8 cellular contexts compared by ENCODE assay signal in the genomic region with DNA sequence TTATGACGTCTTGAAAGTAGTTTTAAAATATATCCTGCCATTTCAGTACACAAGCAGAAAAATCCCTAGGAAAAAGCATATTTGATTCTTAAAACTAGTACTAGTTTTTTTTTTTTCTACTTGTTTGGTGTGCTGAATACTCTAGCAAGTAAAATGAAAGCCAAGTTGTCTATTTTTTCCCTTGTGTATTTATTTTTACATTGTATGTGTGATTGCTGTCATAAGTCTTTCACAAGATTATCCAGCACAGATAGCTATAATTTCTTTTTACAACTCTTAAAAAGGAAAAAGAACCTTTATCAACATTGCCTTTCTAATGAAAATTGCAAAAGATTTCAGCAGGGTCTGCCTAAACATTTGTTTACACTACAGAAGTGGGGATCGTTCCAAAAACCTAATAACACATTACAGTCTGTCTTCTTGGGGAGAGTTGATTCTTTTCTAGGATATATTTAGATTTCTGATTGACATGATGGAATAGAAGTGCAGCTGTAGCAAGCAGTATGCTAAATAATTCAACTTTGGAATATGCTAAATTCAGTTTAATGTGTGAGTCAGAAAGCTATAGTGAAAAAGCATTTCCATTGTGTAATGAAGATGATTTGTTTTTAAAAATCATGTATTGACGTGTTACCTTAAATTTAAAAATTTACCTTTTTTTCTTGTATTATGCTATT. TPM values are rescaled to one million over a fixed set of nuclear protein-coding genes. Genes with fewer than 3 reads are reported as not detected.
DNase-seq lines count a peak whose midpoint lies in the region; ATAC-seq and TF ChIP-seq lines count a peak whose summit lies in the region.
"Had no signal": no experiment of that assay in that cellular context is flagged by ENCODE, and none has a peak within 500 bp of the region (broad histone marks: within the 10 kb centered on the region; RNA-seq: fewer than 3 reads in every experiment).

No MANE protein-coding gene starts in this region.

- H3K36me3 ChIP-seq in HEK293 (ENCODE audit: control insufficient read depth in 2 of 2, insufficient read depth in 1 of 2, low read length in 2 of 2) (peaks cover 0 to 4% of the 10 kb centered on the region in 2 experiments; a peak in 1 of 3 replicates), skeletal muscle tissue (ENCODE audit: control insufficient read depth in 3 of 3, insufficient read depth in 3 of 3, low read length in 3 of 3) (no peaks in the 10 kb centered on the region)

- CTCF ChIA-PET in HEK293 (lab: Yijun Ruan, JAX) (interaction anchor here (0.6 to 1.1 kb wide), 2 partner anchors 24 to 184 kb away, joined by 3 read pairs; no protein-coding TSS in a partner anchor), T-cell (lab: Charles Lee) (interaction anchor here in 1 of 2 donors (1.1 kb wide), 1 partner anchor 19 kb away, joined by 4 read pairs; no protein-coding TSS in a partner anchor)

- peaks cover 4% of the 10 kb centered on the region; the same call in 1 of the 2 replicates for H3K4me1 ChIP-seq in HEK293 (ENCODE audit: control insufficient read depth, insufficient read depth, low read length)
- peaks cover 6 to 20% (median 12%) of the 10 kb centered on the region in 3 donors for H3K4me1 ChIP-seq in skeletal muscle tissue (ENCODE audit: control insufficient read depth in 3 of 3, insufficient read depth in 3 of 3, low read length in 3 of 3)

- H3K27ac ChIP-seq in HEK293 (ENCODE audit: extremely low read depth, low read depth, low read length) (peak overlapping the region; percentile 17; the same call in 1 of the 2 replicates), skeletal muscle tissue (ENCODE audit: low read depth, low read length) (peak overlapping the region; percentile 92)

- DNase-seq in T-cell (no peak), fibroblast of villous mesenchyme (ENCODE audit: low read depth) (no peak), kidney glomerular epithelial cell (lab: John Stamatoyannopoulos, UW) (no peak)
- DNase-seq in NK-92 treated with Interleukin-12 subunit alpha and Interleukin-12 subunit beta, amount 100 ng/mL, for 24 hours (lab: John Stamatoyannopoulos, UW): no peak
- DNase-seq: activated CD4-positive, alpha-beta T cell treated with anti-CD3 and anti-CD28 coated beads for 4 hours had no signal

- H3K9me3 Mint-ChIP-seq in T-cell: no peaks in the 10 kb centered on the region

- ATAC-seq in T-cell (replicated peaks in 1 of 4): no peak
- ATAC-seq in HG03097 (IDR thresholded peaks at IDR 0.05; ENCODE audit: low FRiP score, unreplicated experiment): no peak

- peak overlapping the region in 1 of 2 donors; percentile 34 for H3K27ac Mint-ChIP-seq in T-cell

- H3K4me3 ChIP-seq in HEK293 (ENCODE audit: low read depth, low read length): peak overlapping the region; percentile 99
- H3K4me3 ChIP-seq in fibroblast of villous mesenchyme (ENCODE audit: low read depth, low read length): peak overlapping the region; percentile 75
- peak overlapping the region; percentile 91 to 94 (median 93) for H3K4me3 ChIP-seq in skeletal muscle tissue (ENCODE audit: low read length in 3 of 3)

- H3K9ac ChIP-seq in skeletal muscle tissue (ENCODE audit: low read depth in 1 of 3, low read length in 3 of 3): peak overlapping the region; percentile 84 to 92 (median 90)

- peaks cover 13% of the 10 kb centered on the region for H3K36me3 Mint-ChIP-seq in T-cell

- peaks cover 50 to 58% (median 56%) of the 10 kb centered on the region in 3 donors for H3K4me1 Mint-ChIP-seq in T-cell

- H3K9me3 ChIP-seq in HEK293 (ENCODE audit: control insufficient read depth, insufficient read depth, low read depth, low read length) (no peaks in the 10 kb centered on the region), skeletal muscle tissue (ENCODE audit: control insufficient read depth in 3 of 3, low read length in 3 of 3) (no peaks in the 10 kb centered on the region)

- H3K27me3 Mint-ChIP-seq in T-cell: no peaks in the 10 kb centered on the region

- H3K4me3 Mint-ChIP-seq in T-cell: peak overlapping the region; percentile 94 to 98 (median 97)

- POLR2A ChIA-PET in HEK293 (lab: Yijun Ruan, JAX): interaction anchor here (1.2 kb wide), 1 partner anchor 100 kb away, joined by 3 read pairs; no protein-coding TSS in a partner anchor
- POLR2A ChIA-PET in T-cell (lab: Charles Lee): interaction anchor here in 1 of 2 donors (0.6 kb wide), 1 partner anchor 14 kb away, joined by 8 read pairs; no protein-coding TSS in a partner anchor

- TF ChIP-seq CTCF in HEK293 (tag by site-specific recombination; IDR thresholded peaks at IDR 0.05) (no peak), fibroblast of villous mesenchyme (IDR thresholded peaks at IDR 0.05; ENCODE audit: insufficient read depth, low read depth, low read length) (no peak)

- no peaks in the 10 kb centered on the region for H3K27me3 ChIP-seq in skeletal muscle tissue (ENCODE audit: control insufficient read depth in 3 of 3, insufficient read depth in 3 of 3, low read length in 3 of 3)

TF ChIP-seq in HEK293, 187 proteins besides CTCF, POLR2A, EP300 and RAD21:
- TF ChIP-seq, protein P1, sequence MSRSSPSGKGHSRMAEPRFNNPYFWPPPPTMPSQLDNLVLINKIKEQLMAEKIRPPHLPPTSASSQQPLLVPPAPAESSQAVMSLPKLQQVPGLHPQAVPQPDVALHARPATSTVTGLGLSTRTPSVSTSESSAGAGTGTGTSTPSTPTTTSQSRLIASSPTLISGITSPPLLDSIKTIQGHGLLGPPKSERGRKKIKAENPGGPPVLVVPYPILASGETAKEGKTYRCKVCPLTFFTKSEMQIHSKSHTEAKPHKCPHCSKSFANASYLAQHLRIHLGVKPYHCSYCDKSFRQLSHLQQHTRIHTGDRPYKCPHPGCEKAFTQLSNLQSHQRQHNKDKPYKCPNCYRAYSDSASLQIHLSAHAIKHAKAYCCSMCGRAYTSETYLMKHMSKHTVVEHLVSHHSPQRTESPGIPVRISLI (tag by site-specific recombination; IDR thresholded peaks at IDR 0.05): peak; percentile 12; the same call in 1 of the 2 replicates
- TF ChIP-seq, protein P2, sequence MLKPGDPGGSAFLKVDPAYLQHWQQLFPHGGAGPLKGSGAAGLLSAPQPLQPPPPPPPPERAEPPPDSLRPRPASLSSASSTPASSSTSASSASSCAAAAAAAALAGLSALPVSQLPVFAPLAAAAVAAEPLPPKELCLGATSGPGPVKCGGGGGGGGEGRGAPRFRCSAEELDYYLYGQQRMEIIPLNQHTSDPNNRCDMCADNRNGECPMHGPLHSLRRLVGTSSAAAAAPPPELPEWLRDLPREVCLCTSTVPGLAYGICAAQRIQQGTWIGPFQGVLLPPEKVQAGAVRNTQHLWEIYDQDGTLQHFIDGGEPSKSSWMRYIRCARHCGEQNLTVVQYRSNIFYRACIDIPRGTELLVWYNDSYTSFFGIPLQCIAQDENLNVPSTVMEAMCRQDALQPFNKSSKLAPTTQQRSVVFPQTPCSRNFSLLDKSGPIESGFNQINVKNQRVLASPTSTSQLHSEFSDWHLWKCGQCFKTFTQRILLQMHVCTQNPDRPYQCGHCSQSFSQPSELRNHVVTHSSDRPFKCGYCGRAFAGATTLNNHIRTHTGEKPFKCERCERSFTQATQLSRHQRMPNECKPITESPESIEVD (tag by site-specific recombination; IDR thresholded peaks at IDR 0.05): peak; percentile 98
- TF ChIP-seq MZF1 (tag by site-specific recombination; IDR thresholded peaks at IDR 0.05; ENCODE audit: borderline replicate concordance) (peak; percentile 56; the same call in 1 of the 2 replicates), ZIC2 (tag by site-specific recombination; IDR thresholded peaks at IDR 0.05) (no peak)

RNA-seq across cellular contexts. Expression of a gene that starts 2.5 kb away (rescaled TPM):
- total RNA-seq in T-cell: 10 to 100 TPM; 58.8 to 72.3 (median 65.1) TPM
- 27.7 and 45.8 TPM in 2 replicates for total RNA-seq in fibroblast of villous mesenchyme
- total RNA-seq in skeletal muscle tissue: 11.5 TPM
